25 cellular contexts compared by ENCODE assay signal in genomic region chr9:17810293-17810692, GRCh38.
"Had no signal": no experiment of that assay in that cellular context is flagged by ENCODE, and none has a peak within 500 bp of the region (broad histone marks: within the 10 kb centered on the region; RNA-seq: fewer than 3 reads in every experiment).

No MANE protein-coding gene starts in this region.

- DNase-seq: activated CD4-positive, alpha-beta T cell treated with anti-CD3 and anti-CD28 coated beads for 1 hour; activated CD4-positive, CD25-positive, alpha-beta regulatory T cell; activated CD8-positive, alpha-beta memory T cell treated with anti-CD3 and anti-CD28 coated beads for 24 hours; activated effector memory CD4-positive, alpha-beta T cell treated with Interleukin-2 at 50 U/mL for 16 hours; activated gamma-delta T cell; activated naive CD8-positive, alpha-beta T cell treated with anti-CD3 and anti-CD28 coated beads, Interleukin-2, amount 10 ng/mL, durations not matched to agents 7 days and 5 days; activated T-cell treated with anti-CD3 and anti-CD28 coated beads, Interleukin-2, amount 50 U/mL, for 24 hours; T-helper 17 cell had no signal

- H3K4me1 ChIP-seq: ascending aorta had no signal

- H3K27ac Mint-ChIP-seq: activated CD4-positive, alpha-beta memory T cell treated with anti-CD3 and anti-CD28 coated beads, Interleukin-2, amount 10 ng/mL, durations not matched to agents 7 days and 5 days; activated CD4-positive, alpha-beta T cell treated with anti-CD3 and anti-CD28 coated beads for 36 hours; activated CD4-positive, alpha-beta T cell treated with anti-CD3 and anti-CD28 coated beads, Interleukin-2, amount 10 ng/mL, durations not matched to agents 7 days and 5 days; activated CD8-positive, alpha-beta memory T cell treated with anti-CD3 and anti-CD28 coated beads, Interleukin-2, amount 10 ng/mL, durations not matched to agents 7 days and 5 days; activated CD8-positive, alpha-beta T cell treated with anti-CD3 and anti-CD28 coated beads, Interleukin-2, amount 10 ng/mL, durations not matched to agents 7 days and 5 days; activated naive CD4-positive, alpha-beta T cell treated with anti-CD3 and anti-CD28 coated beads, Interleukin-2, amount 10 ng/mL, durations not matched to agents 7 days and 5 days; activated naive CD4-positive, alpha-beta T cell treated with anti-CD3 and anti-CD28 coated beads, Interleukin-2, amount 50 U/mL, for 24 hours; activated naive CD8-positive, alpha-beta T cell; activated naive CD8-positive, alpha-beta T cell treated with anti-CD3 and anti-CD28 coated beads, Interleukin-2, amount 10 ng/mL, durations not matched to agents 7 days and 5 days; activated naive CD8-positive, alpha-beta T cell treated with anti-CD3 and anti-CD28 coated beads, Interleukin-2, amount 50 U/mL, for 24 hours; activated T-cell treated with anti-CD3 and anti-CD28 coated beads, Interleukin-2, amount 50 U/mL, for 24 hours; activated T-helper 2 cell treated with anti-CD3 and anti-CD28 coated beads, Interferon-gamma antibody, Interleukin-2, Interleukin-4, amounts not matched to agents 10 μg/mL and 5 μg/mL and 100 μg/mL, durations not matched to agents 14 hours and 24 hours and 36 hours; brain; T-helper 17 cell; WTC11 had no signal

- H3K36me3 ChIP-seq: ascending aorta, cardiac muscle cell, WERI-Rb-1 had no signal

- H3K36me3 Mint-ChIP-seq: activated CD8-positive, alpha-beta memory T cell treated with anti-CD3 and anti-CD28 coated beads, Interleukin-2, amount 10 ng/mL, durations not matched to agents 7 days and 5 days; activated naive CD4-positive, alpha-beta T cell treated with anti-CD3 and anti-CD28 coated beads, Interleukin-2, amount 10 ng/mL, durations not matched to agents 7 days and 5 days; activated naive CD4-positive, alpha-beta T cell treated with anti-CD3 and anti-CD28 coated beads, Interleukin-2, amount 50 U/mL, for 24 hours; activated naive CD8-positive, alpha-beta T cell; activated naive CD8-positive, alpha-beta T cell treated with anti-CD3 and anti-CD28 coated beads, Interleukin-2, amount 10 ng/mL, durations not matched to agents 7 days and 5 days; brain; WTC11 had no signal

- H3K27me3 Mint-ChIP-seq: activated CD4-positive, alpha-beta memory T cell treated with anti-CD3 and anti-CD28 coated beads, Interleukin-2, amount 10 ng/mL, durations not matched to agents 7 days and 5 days; activated CD4-positive, alpha-beta T cell treated with anti-CD3 and anti-CD28 coated beads for 36 hours; activated CD4-positive, alpha-beta T cell treated with anti-CD3 and anti-CD28 coated beads, Interleukin-2, amount 10 ng/mL, durations not matched to agents 7 days and 5 days; activated CD8-positive, alpha-beta memory T cell treated with anti-CD3 and anti-CD28 coated beads, Interleukin-2, amount 10 ng/mL, durations not matched to agents 7 days and 5 days; activated naive CD4-positive, alpha-beta T cell treated with anti-CD3 and anti-CD28 coated beads, Interleukin-2, amount 10 ng/mL, durations not matched to agents 7 days and 5 days; activated naive CD8-positive, alpha-beta T cell treated with anti-CD3 and anti-CD28 coated beads, Interleukin-2, amount 10 ng/mL, durations not matched to agents 7 days and 5 days; brain; central memory CD8-positive, alpha-beta T cell; T-helper 17 cell had no signal

- H3K4me3 ChIP-seq: ascending aorta, cardiac muscle cell had no signal

- ATAC-seq: activated CD4-positive, alpha-beta T cell treated with anti-CD3 and anti-CD28 coated beads for 36 hours; activated CD4-positive, CD25-positive, alpha-beta regulatory T cell treated with anti-CD3 and anti-CD28 coated beads, Interleukin-2, amount 50 U/mL, for 24 hours; activated CD8-positive, alpha-beta memory T cell treated with anti-CD3 and anti-CD28 coated beads, Interleukin-2, amount 10 ng/mL, durations not matched to agents 7 days and 5 days; activated CD8-positive, alpha-beta T cell treated with anti-CD3 and anti-CD28 coated beads, Interleukin-2, amount 10 ng/mL, durations not matched to agents 7 days and 5 days; activated naive CD8-positive, alpha-beta T cell treated with anti-CD3 and anti-CD28 coated beads, Interleukin-2, amount 50 U/mL, for 24 hours; T-helper 17 cell had no signal

- H3K27me3 ChIP-seq: ascending aorta had no signal

- H3K4me3 Mint-ChIP-seq: activated CD4-positive, alpha-beta memory T cell treated with anti-CD3 and anti-CD28 coated beads, Interleukin-2, amount 10 ng/mL, durations not matched to agents 7 days and 5 days; activated CD4-positive, alpha-beta T cell treated with anti-CD3 and anti-CD28 coated beads for 36 hours; activated CD4-positive, alpha-beta T cell treated with anti-CD3 and anti-CD28 coated beads, Interleukin-2, amount 10 ng/mL, durations not matched to agents 7 days and 5 days; activated CD8-positive, alpha-beta memory T cell treated with anti-CD3 and anti-CD28 coated beads, Interleukin-2, amount 10 ng/mL, durations not matched to agents 7 days and 5 days; activated CD8-positive, alpha-beta T cell treated with anti-CD3 and anti-CD28 coated beads, Interleukin-2, amount 10 ng/mL, durations not matched to agents 7 days and 5 days; activated naive CD4-positive, alpha-beta T cell treated with anti-CD3 and anti-CD28 coated beads, Interleukin-2, amount 10 ng/mL, durations not matched to agents 7 days and 5 days; activated naive CD4-positive, alpha-beta T cell treated with anti-CD3 and anti-CD28 coated beads, Interleukin-2, amount 50 U/mL, for 24 hours; activated naive CD8-positive, alpha-beta T cell; activated naive CD8-positive, alpha-beta T cell treated with anti-CD3 and anti-CD28 coated beads, Interleukin-2, amount 10 ng/mL, durations not matched to agents 7 days and 5 days; activated naive CD8-positive, alpha-beta T cell treated with anti-CD3 and anti-CD28 coated beads, Interleukin-2, amount 50 U/mL, for 24 hours; activated T-cell treated with anti-CD3 and anti-CD28 coated beads, Interleukin-2, amount 50 U/mL, for 24 hours; brain; central memory CD8-positive, alpha-beta T cell; T-helper 17 cell; WTC11 had no signal

- H3K9me3 ChIP-seq: ascending aorta had no signal

- H3K27ac ChIP-seq: ascending aorta, cardiac muscle cell, WERI-Rb-1 had no signal

- H3K9me3 Mint-ChIP-seq: activated CD4-positive, alpha-beta memory T cell treated with anti-CD3 and anti-CD28 coated beads, Interleukin-2, amount 10 ng/mL, durations not matched to agents 7 days and 5 days; activated CD4-positive, alpha-beta T cell treated with anti-CD3 and anti-CD28 coated beads, Interleukin-2, amount 10 ng/mL, durations not matched to agents 7 days and 5 days; activated naive CD4-positive, alpha-beta T cell treated with anti-CD3 and anti-CD28 coated beads, Interleukin-2, amount 10 ng/mL, durations not matched to agents 7 days and 5 days; activated naive CD4-positive, alpha-beta T cell treated with anti-CD3 and anti-CD28 coated beads, Interleukin-2, amount 50 U/mL, for 24 hours; activated naive CD8-positive, alpha-beta T cell treated with anti-CD3 and anti-CD28 coated beads, Interleukin-2, amount 10 ng/mL, durations not matched to agents 7 days and 5 days; activated naive CD8-positive, alpha-beta T cell treated with anti-CD3 and anti-CD28 coated beads, Interleukin-2, amount 50 U/mL, for 24 hours; activated T-cell treated with anti-CD3 and anti-CD28 coated beads, Interleukin-2, amount 50 U/mL, for 24 hours; activated T-helper 2 cell treated with anti-CD3 and anti-CD28 coated beads, Interferon-gamma antibody, Interleukin-2, Interleukin-4, amounts not matched to agents 10 μg/mL and 5 μg/mL and 100 μg/mL, durations not matched to agents 14 hours and 24 hours and 36 hours; brain; WTC11 had no signal

- H3K4me1 Mint-ChIP-seq: activated CD4-positive, alpha-beta memory T cell treated with anti-CD3 and anti-CD28 coated beads, Interleukin-2, amount 10 ng/mL, durations not matched to agents 7 days and 5 days; activated CD4-positive, alpha-beta T cell treated with anti-CD3 and anti-CD28 coated beads for 36 hours; activated CD4-positive, alpha-beta T cell treated with anti-CD3 and anti-CD28 coated beads, Interleukin-2, amount 10 ng/mL, durations not matched to agents 7 days and 5 days; activated CD8-positive, alpha-beta memory T cell treated with anti-CD3 and anti-CD28 coated beads, Interleukin-2, amount 10 ng/mL, durations not matched to agents 7 days and 5 days; activated naive CD4-positive, alpha-beta T cell treated with anti-CD3 and anti-CD28 coated beads, Interleukin-2, amount 10 ng/mL, durations not matched to agents 7 days and 5 days; activated naive CD4-positive, alpha-beta T cell treated with anti-CD3 and anti-CD28 coated beads, Interleukin-2, amount 50 U/mL, for 24 hours; activated naive CD8-positive, alpha-beta T cell treated with anti-CD3 and anti-CD28 coated beads, Interleukin-2, amount 50 U/mL, for 24 hours; brain; central memory CD8-positive, alpha-beta T cell; T-helper 17 cell; WTC11 had no signal
